In genomic region chrX:16610654-16611053, GRCh38 we compare ENCODE assay signal across 11 cellular contexts. TPM values are rescaled to one million over a fixed set of nuclear protein-coding genes. Genes with fewer than 3 reads are reported as not detected.
DNase-seq lines count a peak whose midpoint lies in the region; ATAC-seq and TF ChIP-seq lines count a peak whose summit lies in the region.
"Not testable (repeated sequence)": the region's sequence is repeated elsewhere in the genome, so short reads cannot be mapped to it uniquely, and the experiment has no call there.
"Had no signal": no experiment of that assay in that cellular context is flagged by ENCODE, and none has a peak within 500 bp of the region (broad histone marks: within the 10 kb centered on the region; RNA-seq: fewer than 3 reads in every experiment).

No MANE protein-coding gene starts in this region.

- H4K20me1 ChIP-seq in PC-3 (ENCODE audit: low read length) = not testable (repeated sequence)

- H2AFZ ChIP-seq in ACC112 (ENCODE audit: low read length, unreplicated experiment); PC-3 (ENCODE audit: low read length); mesenchymal stem cell (ENCODE audit: low read depth, low read length): not testable (repeated sequence)

- not testable (repeated sequence) for H3K4me3 ChIP-seq in ACC112 (ENCODE audit: low read depth, low read length); HEK293 (ENCODE audit: low read depth, low read length); PC-3 (ENCODE audit: low read length); brain microvascular endothelial cell (ENCODE audit: low read depth, low read length); mesenchymal stem cell (ENCODE audit: insufficient read depth in 1 of 2, low read depth in 1 of 2, low read length in 2 of 2)

- H3K27me3 ChIP-seq in ACC112 (ENCODE audit: insufficient read depth, low read length); PC-3 (ENCODE audit: low read length); brain microvascular endothelial cell (replicated peaks): not testable (repeated sequence)
- peaks cover 0 to 11% of the 10 kb centered on the region in 2 experiments for H3K27me3 ChIP-seq in mesenchymal stem cell (ENCODE audit: control insufficient read depth in 1 of 2, insufficient read depth in 1 of 2, low read length in 2 of 2)

- not testable (repeated sequence) for H3K79me2 ChIP-seq in ACC112 (ENCODE audit: control insufficient read depth, insufficient read depth, low read length, unreplicated experiment); PC-3 (ENCODE audit: low read length)

- CTCF ChIA-PET in HEK293 (lab: Yijun Ruan, JAX); PC-3 (lab: Charles Lee): not testable (repeated sequence)

- not testable (repeated sequence) for TF ChIP-seq CTCF in HEK293 (tag by site-specific recombination; IDR thresholded peaks at IDR 0.05); PC-3 (conservative IDR thresholded peaks at IDR 0.05; ENCODE audit: low read depth, low read length); brain microvascular endothelial cell (IDR thresholded peaks at IDR 0.05; ENCODE audit: low read depth, low read length, missing control alignments); progenitor cell of endocrine pancreas (IDR thresholded peaks at IDR 0.05; ENCODE audit: unreplicated experiment)

- not testable (repeated sequence) for H3K4me3 Mint-ChIP-seq in progenitor cell of endocrine pancreas (ENCODE audit: low read depth)

- BruUV-seq in PC-3 (replicated peaks; lab: Mats Ljungman, UMichigan) = TSS peak; percentile 97

- not testable (repeated sequence) for H3K14ac ChIP-seq in mesenchymal stem cell (ENCODE audit: low read length in 2 of 2)

- not testable (repeated sequence) for H3F3A ChIP-seq in PC-3 (ENCODE audit: low read length, unreplicated experiment)

- H3K9ac ChIP-seq in PC-3 (ENCODE audit: low read length) = peak overlapping the region; percentile 85
- not testable (repeated sequence) for H3K9ac ChIP-seq in mesenchymal stem cell (ENCODE audit: low read length)

- not testable (repeated sequence) for H3K9me2 ChIP-seq in PC-3 (replicated peaks; ENCODE audit: low read length)

- H3K4ac ChIP-seq in mesenchymal stem cell (ENCODE audit: low read depth in 1 of 2, low read length in 2 of 2) = not testable (repeated sequence)

- not testable (repeated sequence) for H3K4me1 Mint-ChIP-seq in progenitor cell of endocrine pancreas (ENCODE audit: low read depth)

- H3K23ac ChIP-seq in mesenchymal stem cell (ENCODE audit: low read length in 2 of 2) = not testable (repeated sequence)

- intact Hi-C loops in PC-3 (cut with micrococcal nuclease) = loop anchor here (2.0 kb wide), 1 partner anchor 42 kb away; no protein-coding TSS in a partner anchor

- H2AK5ac ChIP-seq in mesenchymal stem cell (ENCODE audit: low read length, severe bottlenecking) = not testable (repeated sequence)

- not testable (repeated sequence) for H3K36me3 ChIP-seq in ACC112 (ENCODE audit: insufficient read depth, low read length); PC-3 (ENCODE audit: low read depth, low read length); brain microvascular endothelial cell (replicated peaks); mesenchymal stem cell (ENCODE audit: control insufficient read depth in 1 of 2, insufficient read depth in 2 of 2, low read depth in 1 of 2, low read length in 2 of 2)
- H3K36me3 ChIP-seq in HEK293 (ENCODE audit: control insufficient read depth in 2 of 2, insufficient read depth in 1 of 2, low read length in 2 of 2) = peaks cover 0 to 30% of the 10 kb centered on the region in 2 experiments

- H3K4me2 ChIP-seq in PC-3 (ENCODE audit: low read length) = peak overlapping the region; percentile 50
- H3K4me2 ChIP-seq in mesenchymal stem cell (ENCODE audit: low read length, poor library complexity, severe bottlenecking) = not testable (repeated sequence)

- H3K9me3 ChIP-seq in HEK293 (ENCODE audit: control insufficient read depth, insufficient read depth, low read depth, low read length); PC-3 (ENCODE audit: low read length); mesenchymal stem cell (ENCODE audit: control insufficient read depth, low read length): not testable (repeated sequence)

- H3K4me1 ChIP-seq in ACC112 (ENCODE audit: control insufficient read depth, insufficient read depth, low read length, unreplicated experiment) (peaks cover 15% of the 10 kb centered on the region), PC-3 (ENCODE audit: insufficient read depth, low read length) (peaks cover 25% of the 10 kb centered on the region)
- H3K4me1 ChIP-seq in HEK293 (ENCODE audit: control insufficient read depth, insufficient read depth, low read length); mesenchymal stem cell (ENCODE audit: control insufficient read depth, insufficient read depth, low read depth, low read length): not testable (repeated sequence)

- H3K36me3 Mint-ChIP-seq in progenitor cell of endocrine pancreas (ENCODE audit: insufficient read depth) = peaks cover 44% of the 10 kb centered on the region

- POLR2A ChIA-PET in HEK293 (lab: Yijun Ruan, JAX) = not testable (repeated sequence)
- POLR2A ChIA-PET in PC-3 (lab: Charles Lee; ENCODE audit: unreplicated experiment) = interaction anchor here (0.5 to 0.6 kb wide), 2 partner anchors 56 to 142 kb away, joined by 6 to 25 read pairs; no protein-coding TSS in a partner anchor

- not testable (repeated sequence) for H2BK15ac ChIP-seq in mesenchymal stem cell (ENCODE audit: low read depth, poor library complexity, severe bottlenecking)

- not testable (repeated sequence) for H2BK120ac ChIP-seq in mesenchymal stem cell (ENCODE audit: low read depth, low read length)

- not testable (repeated sequence) for H3K79me1 ChIP-seq in mesenchymal stem cell (replicated peaks; ENCODE audit: low read length, poor library complexity, severe bottlenecking)

- not testable (repeated sequence) for H2BK12ac ChIP-seq in mesenchymal stem cell (ENCODE audit: low read length in 2 of 2)

- DNase-seq in PC-3; brain microvascular endothelial cell; mesenchymal stem cell; progenitor cell of endocrine pancreas (ENCODE audit: low spot score, unreplicated experiment): not testable (repeated sequence)

- not testable (repeated sequence) for H2BK5ac ChIP-seq in mesenchymal stem cell (ENCODE audit: low read depth, low read length, poor library complexity, severe bottlenecking)

- peak overlapping the region; percentile 20 for H3K27ac Mint-ChIP-seq in progenitor cell of endocrine pancreas

- 100% methylated on average over 1 of the region's 3 CpGs for WGBS in mesenchymal stem cell

- H3K27me3 Mint-ChIP-seq in progenitor cell of endocrine pancreas = not testable (repeated sequence)

- H3K9me3 Mint-ChIP-seq in progenitor cell of endocrine pancreas (ENCODE audit: low read depth) = not testable (repeated sequence)

- ATAC-seq in PC-3, SK-N-SH treated with all-trans-retinoic acid at 6 μM for 48 hours: not testable (repeated sequence)

- H3K27ac ChIP-seq in ACC112 (ENCODE audit: low read depth, low read length) = peak overlapping the region; percentile 86
- H3K27ac ChIP-seq in HEK293 (ENCODE audit: extremely low read depth, low read depth, low read length) = not testable (repeated sequence)
- peak overlapping the region; percentile 97 for H3K27ac ChIP-seq in PC-3 (ENCODE audit: low read length)
- H3K27ac ChIP-seq in brain microvascular endothelial cell = peak overlapping the region; percentile 54
- H3K27ac ChIP-seq in mesenchymal stem cell (ENCODE audit: low read length, poor library complexity, severe bottlenecking) = peak overlapping the region; percentile 38

- not testable (repeated sequence) for H4K8ac ChIP-seq in mesenchymal stem cell (ENCODE audit: low read length)

- not testable (repeated sequence) for H4K91ac ChIP-seq in mesenchymal stem cell (ENCODE audit: low read length)

- in situ Hi-C loops in brain microvascular endothelial cell (cut with HindIII; ENCODE audit: low pct_ligation_motif_present, low sequenced_read_pairs) = not testable (repeated sequence)

- H3K18ac ChIP-seq in mesenchymal stem cell (ENCODE audit: low read depth in 1 of 2, low read length in 2 of 2) = not testable (repeated sequence)

TF ChIP-seq in HEK293, 187 proteins besides CTCF, POLR2A, EP300 and RAD21:
- peak; percentile 58 for TF ChIP-seq ZNF146 (tag by site-specific recombination; IDR thresholded peaks at IDR 0.05)
TF ChIP-seq in HEK293: peak in this region for 1; not testable (repeated sequence) for 186.

TF ChIP-seq in SK-N-SH treated with all-trans-retinoic acid at 6 μM for 48 hours, 23 proteins besides CTCF, POLR2A, EP300 and RAD21:
- peak; percentile 82; the same call in 1 of the 2 replicates for TF ChIP-seq ZNF8 (CRISPR knock-in tag; IDR thresholded peaks at IDR 0.05)

RNA-seq across cellular contexts. Expression of gene S100G, which starts 39.3 kb away (rescaled TPM):
- total RNA-seq in PC-3 (2014; rRNA removed) = not detected in 2 replicates
- not detected for polyA plus RNA-seq in mesenchymal stem cell (2013, experiment 1 of 2)
- not detected for polyA plus RNA-seq in mesenchymal stem cell (2013, experiment 2 of 2)
- total RNA-seq in progenitor cell of endocrine pancreas = not detected in 2 replicates
- total RNA-seq: CD4-positive, alpha-beta T cell; CD8-positive, alpha-beta memory T cell; GM12878 had no signal
- polyA plus RNA-seq: CD14-positive monocyte; CD8-positive, alpha-beta memory T cell; GM12878 had no signal
